ENCODE assay signal across 10 cellular contexts in genomic region chr6:159062564-159062945, GRCh38. TPM values are rescaled to one million over a fixed set of nuclear protein-coding genes. Genes with fewer than 3 reads are reported as not detected.
A peak's percentile ranks its signal among the peaks of the same experiment; 100 is the strongest.
DNase-seq lines count a peak whose midpoint lies in the region; ATAC-seq and TF ChIP-seq lines count a peak whose summit lies in the region.
"Had no signal": no experiment of that assay in that cellular context is flagged by ENCODE, and none has a peak within 500 bp of the region (broad histone marks: within the 10 kb centered on the region; RNA-seq: fewer than 3 reads in every experiment).

No MANE protein-coding gene starts in this region.

- DNase-seq in activated gamma-delta T cell treated with Interleukin-2 at 50 U/mL for 16 hours = peak; percentile 62
- DNase-seq in activated gamma-delta T cell (lab: John Stamatoyannopoulos, UW) = no peak
- peak; percentile 80 for DNase-seq in activated naive CD4-positive, alpha-beta T cell treated with anti-CD3 and anti-CD28 coated beads, Interleukin-2, amount 10 ng/mL, durations not matched to agents 7 days and 5 days
- DNase-seq in stomach = no peak
- DNase-seq in erythroblast (lab: John Stamatoyannopoulos, UW) = no peak
- DNase-seq in left ventricle myocardium inferior = no peak

- TF ChIP-seq EP300 in stomach (IDR thresholded peaks at IDR 0.05) = no peak

- CTCF ChIA-PET in activated naive CD4-positive, alpha-beta T cell treated with anti-CD3 and anti-CD28 coated beads, Interleukin-2, amount 10 ng/mL, durations not matched to agents 7 days and 5 days (lab: Charles Lee) = interaction anchor here (0.6 to 3.6 kb wide), 8 partner anchors 18 to 86 kb away, joined by 3 to 31 read pairs (median 4); partner anchors contain the start of gene TAGAP

- no peak for ATAC-seq in HG02588 (IDR thresholded peaks at IDR 0.05; ENCODE audit: unreplicated experiment)

- H3K9me3 ChIP-seq in KOPT-K1 (ENCODE audit: insufficient read depth, low read length, poor library complexity, severe bottlenecking) (no peaks in the 10 kb centered on the region), stomach (peaks cover 0 to 6% (median 0%) of the 10 kb centered on the region in 4 donors), left ventricle myocardium inferior (replicated peaks) (no peaks in the 10 kb centered on the region)
- H3K9me3 ChIP-seq: suprapubic skin had no signal

- TF ChIP-seq CTCF in stomach (IDR thresholded peaks at IDR 0.05) (no peak), left ventricle myocardium inferior (IDR thresholded peaks at IDR 0.05; ENCODE audit: borderline replicate concordance) (no peak)

- TF ChIP-seq POLR2A in stomach (IDR thresholded peaks at IDR 0.05) (no peak), erythroblast (IDR thresholded peaks at IDR 0.05; ENCODE audit: low read length) (no peak)

- peaks cover 0 to 12% (median 0%) of the 10 kb centered on the region in 4 donors for H3K4me1 ChIP-seq in stomach
- no peaks in the 10 kb centered on the region for H3K4me1 ChIP-seq in left ventricle myocardium inferior

- peaks cover 0 to 14% (median 3%) of the 10 kb centered on the region in 3 donors for H3K27me3 ChIP-seq in stomach
- H3K27me3 ChIP-seq in left ventricle myocardium inferior (ENCODE audit: low read depth) = peaks cover 62% of the 10 kb centered on the region
- H3K27me3 ChIP-seq: suprapubic skin had no signal

- peaks cover 13% of the 10 kb centered on the region for H3K36me3 Mint-ChIP-seq in activated naive CD4-positive, alpha-beta T cell treated with anti-CD3 and anti-CD28 coated beads, Interleukin-2, amount 10 ng/mL, durations not matched to agents 7 days and 5 days

- H3K27ac ChIP-seq in KOPT-K1 (ENCODE audit: low read depth, low read length, poor library complexity, severe bottlenecking) (peak overlapping the region; percentile 73), stomach (peak overlapping the region in 4 of 5 donors; percentile 25 to 79 (median 63)), left ventricle myocardium inferior (replicated peaks) (no peak overlapping the region)

- peaks cover 8% of the 10 kb centered on the region for H3K27me3 Mint-ChIP-seq in activated naive CD4-positive, alpha-beta T cell treated with anti-CD3 and anti-CD28 coated beads, Interleukin-2, amount 10 ng/mL, durations not matched to agents 7 days and 5 days

- peaks cover 6% of the 10 kb centered on the region for H3K9me3 Mint-ChIP-seq in activated naive CD4-positive, alpha-beta T cell treated with anti-CD3 and anti-CD28 coated beads, Interleukin-2, amount 10 ng/mL, durations not matched to agents 7 days and 5 days
- H3K9me3 Mint-ChIP-seq: neural crest cell had no signal

- H3K4me3 ChIP-seq in stomach (no peak overlapping the region), left ventricle myocardium inferior (no peak overlapping the region)
- H3K4me3 ChIP-seq: suprapubic skin had no signal

- WGBS in stomach, 5 donors = 64 to 82% (median 77%) methylated on average over 3 of the region's 3 CpGs

- intact Hi-C loops in stomach (cut with DNase I; ENCODE audit: low total_unique reads) (no loop called here), left ventricle myocardium inferior (cut with micrococcal nuclease) (no loop called here)

- H3K36me3 ChIP-seq in KOPT-K1 (ENCODE audit: insufficient read depth, low read length) = no peaks in the 10 kb centered on the region
- H3K36me3 ChIP-seq in stomach = no peaks in the 10 kb centered on the region
- no peaks in the 10 kb centered on the region for H3K36me3 ChIP-seq in left ventricle myocardium inferior
- H3K36me3 ChIP-seq: suprapubic skin had no signal

- peaks cover 72% of the 10 kb centered on the region for H3K4me1 Mint-ChIP-seq in activated naive CD4-positive, alpha-beta T cell treated with anti-CD3 and anti-CD28 coated beads, Interleukin-2, amount 10 ng/mL, durations not matched to agents 7 days and 5 days
- H3K4me1 Mint-ChIP-seq: neural crest cell had no signal

- peak overlapping the region; percentile 50 for H3K4me3 Mint-ChIP-seq in activated naive CD4-positive, alpha-beta T cell treated with anti-CD3 and anti-CD28 coated beads, Interleukin-2, amount 10 ng/mL, durations not matched to agents 7 days and 5 days
- H3K4me3 Mint-ChIP-seq: neural crest cell had no signal

- H3K27ac Mint-ChIP-seq in activated naive CD4-positive, alpha-beta T cell treated with anti-CD3 and anti-CD28 coated beads, Interleukin-2, amount 10 ng/mL, durations not matched to agents 7 days and 5 days = peak overlapping the region; percentile 100

RNA-seq across cellular contexts. Expression of gene TAGAP, which starts 17.8 kb away (rescaled TPM):
- total RNA-seq in stomach (1 to 10 TPM in 4 of 5 donors, not detected in 1; 1.4 to 4.1 (median 3.0) TPM), left ventricle myocardium inferior (1.2 TPM)
- polyA plus RNA-seq in stomach = 1 to 10 TPM in 2 of 3 donors, under 1 TPM in 1; 0.93 to 2.0 (median 1.4) TPM
- total RNA-seq: neural crest cell had no signal

Comparison
In these comparisons a context has a peak if more than half of its experiments do, and no peak if none do; other contexts are left out.
1. DNase-seq: peak in activated gamma-delta T cell treated with Interleukin-2 at 50 U/mL for 16 hours (single experiment) and activated naive CD4-positive, alpha-beta T cell treated with anti-CD3 and anti-CD28 coated beads, Interleukin-2, amount 10 ng/mL, durations not matched to agents 7 days and 5 days (single experiment); none in activated gamma-delta T cell (single experiment), stomach (single experiment), erythroblast (0 of 2) and left ventricle myocardium inferior (single experiment).